28 cellular contexts compared by ENCODE assay signal in the genomic region with DNA sequence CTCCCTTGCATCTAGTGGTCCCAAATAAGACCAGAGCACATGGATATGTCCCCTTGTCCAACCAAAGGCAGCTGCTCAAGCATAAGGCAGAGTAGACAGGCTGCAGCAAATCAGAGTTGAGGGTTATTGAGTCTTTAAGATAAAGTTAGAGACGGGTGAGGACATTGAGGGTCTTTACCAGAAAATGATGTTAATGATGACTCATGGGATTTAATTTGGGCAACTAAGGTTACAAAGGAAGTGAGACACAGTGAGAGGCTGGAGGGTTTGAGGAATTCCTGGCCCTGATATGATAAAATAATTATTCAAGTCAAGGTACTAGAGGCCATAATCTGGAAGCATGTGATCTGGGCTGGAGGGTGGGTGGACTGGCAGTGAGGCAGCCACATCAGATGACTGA.
"Had no signal": no experiment of that assay in that cellular context is flagged by ENCODE, and none has a peak within 500 bp of the region (broad histone marks: within the 10 kb centered on the region; RNA-seq: fewer than 3 reads in every experiment).

No MANE protein-coding gene starts in this region.

- DNase-seq: activated B cell treated with CpG ODN at 0.5 μM for 24 hours; activated CD4-positive, alpha-beta T cell treated with anti-CD3 and anti-CD28 coated beads for 36 hours; activated CD4-positive, alpha-beta T cell treated with anti-CD3 and anti-CD28 coated beads, Interleukin-2, amount 50 U/mL, for 1 hour; activated CD8-positive, alpha-beta memory T cell treated with anti-CD3 and anti-CD28 coated beads, Interleukin-2, amount 50 U/mL, for 4 hours; activated CD8-positive, alpha-beta T cell treated with anti-CD3 and anti-CD28 coated beads for 36 hours; activated gamma-delta T cell treated with Interleukin-2 at 50 U/mL for 16 hours; activated naive CD4-positive, alpha-beta T cell treated with anti-CD3 and anti-CD28 coated beads, Interleukin-2, amount 10 ng/mL, durations not matched to agents 7 days and 5 days; activated naive CD8-positive, alpha-beta T cell treated with anti-CD3 and anti-CD28 coated beads for 36 hours; activated T-cell treated with anti-CD3 and anti-CD28 coated beads, Interleukin-2, amount 50 U/mL, for 72 hours; anterior cingulate cortex; caudate nucleus; Kasumi-1; NCI-H1048; NCI-H1417; NCI-H2029; NCI-H2107; NCI-H2171 treated with DMSO at 0.1 percent for 48 hours; NCI-H345; NCI-H510A; NCI-H526 treated with DMSO at 0.1 percent for 48 hours; RPMI8226; T-cell; T-helper 2 cell had no signal

- H3K4me3 Mint-ChIP-seq: activated B cell treated with CpG ODN at 0.5 μM for 24 hours; activated CD4-positive, alpha-beta T cell treated with anti-CD3 and anti-CD28 coated beads for 36 hours; activated CD8-positive, alpha-beta T cell treated with anti-CD3 and anti-CD28 coated beads for 36 hours; activated naive CD4-positive, alpha-beta T cell treated with anti-CD3 and anti-CD28 coated beads, Interleukin-2, amount 10 ng/mL, durations not matched to agents 7 days and 5 days; activated naive CD8-positive, alpha-beta T cell treated with anti-CD3 and anti-CD28 coated beads for 36 hours; activated T-cell treated with anti-CD3 and anti-CD28 coated beads, Interleukin-2, amount 50 U/mL, for 72 hours; T-cell had no signal

- H3K27ac Mint-ChIP-seq: activated B cell treated with CpG ODN at 0.5 μM for 24 hours; activated CD4-positive, alpha-beta T cell treated with anti-CD3 and anti-CD28 coated beads for 36 hours; activated CD8-positive, alpha-beta T cell treated with anti-CD3 and anti-CD28 coated beads for 36 hours; activated naive CD4-positive, alpha-beta T cell treated with anti-CD3 and anti-CD28 coated beads, Interleukin-2, amount 10 ng/mL, durations not matched to agents 7 days and 5 days; activated naive CD8-positive, alpha-beta T cell treated with anti-CD3 and anti-CD28 coated beads for 36 hours; activated T-cell treated with anti-CD3 and anti-CD28 coated beads, Interleukin-2, amount 50 U/mL, for 72 hours; activated T-helper 2 cell treated with anti-CD3 and anti-CD28 coated beads, Interferon-gamma antibody, Interleukin-2, Interleukin-4, amounts not matched to agents 10 μg/mL and 5 μg/mL and 100 μg/mL, durations not matched to agents 14 hours and 24 hours and 36 hours; T-cell had no signal

- H3K9me3 ChIP-seq: breast epithelium had no signal

- H3K27me3 Mint-ChIP-seq: activated CD4-positive, alpha-beta T cell treated with anti-CD3 and anti-CD28 coated beads for 36 hours; activated CD8-positive, alpha-beta T cell treated with anti-CD3 and anti-CD28 coated beads for 36 hours; activated naive CD4-positive, alpha-beta T cell treated with anti-CD3 and anti-CD28 coated beads, Interleukin-2, amount 10 ng/mL, durations not matched to agents 7 days and 5 days; activated naive CD8-positive, alpha-beta T cell treated with anti-CD3 and anti-CD28 coated beads for 36 hours; T-cell had no signal

- H3K9me3 Mint-ChIP-seq: activated B cell treated with CpG ODN at 0.5 μM for 24 hours; activated CD8-positive, alpha-beta T cell treated with anti-CD3 and anti-CD28 coated beads for 36 hours; activated naive CD4-positive, alpha-beta T cell treated with anti-CD3 and anti-CD28 coated beads, Interleukin-2, amount 10 ng/mL, durations not matched to agents 7 days and 5 days; activated naive CD8-positive, alpha-beta T cell treated with anti-CD3 and anti-CD28 coated beads for 36 hours; activated T-cell treated with anti-CD3 and anti-CD28 coated beads, Interleukin-2, amount 50 U/mL, for 72 hours; activated T-helper 2 cell treated with anti-CD3 and anti-CD28 coated beads, Interferon-gamma antibody, Interleukin-2, Interleukin-4, amounts not matched to agents 10 μg/mL and 5 μg/mL and 100 μg/mL, durations not matched to agents 14 hours and 24 hours and 36 hours; T-cell had no signal

- FAIRE-seq: TTC549 had no signal

- ATAC-seq: activated CD4-positive, alpha-beta T cell treated with anti-CD3 and anti-CD28 coated beads for 36 hours; activated CD8-positive, alpha-beta T cell treated with anti-CD3 and anti-CD28 coated beads for 36 hours; activated T-cell treated with anti-CD3 and anti-CD28 coated beads, Interleukin-2, amount 50 U/mL, for 72 hours; Right ventricle myocardium inferior; T-cell had no signal

- H3K4me1 ChIP-seq: breast epithelium had no signal

- H3K27ac ChIP-seq: breast epithelium, SK-N-MC had no signal

- H3K4me1 Mint-ChIP-seq: activated B cell treated with CpG ODN at 0.5 μM for 24 hours; activated CD4-positive, alpha-beta T cell treated with anti-CD3 and anti-CD28 coated beads for 36 hours; activated naive CD4-positive, alpha-beta T cell treated with anti-CD3 and anti-CD28 coated beads, Interleukin-2, amount 10 ng/mL, durations not matched to agents 7 days and 5 days; activated naive CD8-positive, alpha-beta T cell treated with anti-CD3 and anti-CD28 coated beads for 36 hours; T-cell had no signal

- H3K27me3 ChIP-seq: breast epithelium had no signal

- H3K4me3 ChIP-seq: breast epithelium, SK-N-MC had no signal

- H3K36me3 ChIP-seq: breast epithelium had no signal

- H3K36me3 Mint-ChIP-seq: activated naive CD4-positive, alpha-beta T cell treated with anti-CD3 and anti-CD28 coated beads, Interleukin-2, amount 10 ng/mL, durations not matched to agents 7 days and 5 days; activated naive CD8-positive, alpha-beta T cell treated with anti-CD3 and anti-CD28 coated beads for 36 hours; T-cell had no signal
